ENCODE assay signal across 2 cellular contexts in the genomic region with DNA sequence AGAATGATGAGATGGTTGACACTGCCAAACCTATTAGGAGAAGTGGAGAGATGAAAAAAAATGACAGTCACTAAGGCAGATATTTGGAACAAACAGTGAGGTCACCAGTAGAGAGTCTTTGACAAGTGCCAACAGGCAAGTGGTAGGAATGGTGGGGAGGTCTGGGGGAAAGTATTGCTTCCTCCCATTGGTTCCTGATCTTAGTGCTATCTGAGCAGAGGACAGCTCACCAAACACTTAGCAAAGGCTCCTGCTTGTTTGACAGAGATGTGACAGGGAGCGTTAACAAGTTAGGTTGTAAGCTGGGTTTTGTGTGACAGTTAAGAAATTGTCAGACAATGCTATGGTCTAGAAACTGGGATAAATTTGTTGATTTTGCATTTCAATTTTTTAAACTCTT. TPM values are rescaled to one million over a fixed set of nuclear protein-coding genes. Genes with fewer than 3 reads are reported as not detected.
"Had no signal": no experiment of that assay in that cellular context is flagged by ENCODE, and none has a peak within 500 bp of the region (broad histone marks: within the 10 kb centered on the region; RNA-seq: fewer than 3 reads in every experiment).

No MANE protein-coding gene starts in this region.

RNA-seq across cellular contexts. Expression of gene FCGR3B, which starts 6.4 kb away (rescaled TPM):
- total RNA-seq: HT-29, SJSA1 had no signal

RNA-seq across cellular contexts. Expression of gene FCGR2B, which starts 38.3 kb away (rescaled TPM):
- total RNA-seq: HT-29, SJSA1 had no signal
